In genomic region chr11:4607782-4608666, GRCh38 we compare ENCODE assay signal across 8 cellular contexts. TPM values are rescaled to one million over a fixed set of nuclear protein-coding genes. Genes with fewer than 3 reads are reported as not detected.
DNase-seq lines count a peak whose midpoint lies in the region; ATAC-seq and TF ChIP-seq lines count a peak whose summit lies in the region.

A gene with protein sequence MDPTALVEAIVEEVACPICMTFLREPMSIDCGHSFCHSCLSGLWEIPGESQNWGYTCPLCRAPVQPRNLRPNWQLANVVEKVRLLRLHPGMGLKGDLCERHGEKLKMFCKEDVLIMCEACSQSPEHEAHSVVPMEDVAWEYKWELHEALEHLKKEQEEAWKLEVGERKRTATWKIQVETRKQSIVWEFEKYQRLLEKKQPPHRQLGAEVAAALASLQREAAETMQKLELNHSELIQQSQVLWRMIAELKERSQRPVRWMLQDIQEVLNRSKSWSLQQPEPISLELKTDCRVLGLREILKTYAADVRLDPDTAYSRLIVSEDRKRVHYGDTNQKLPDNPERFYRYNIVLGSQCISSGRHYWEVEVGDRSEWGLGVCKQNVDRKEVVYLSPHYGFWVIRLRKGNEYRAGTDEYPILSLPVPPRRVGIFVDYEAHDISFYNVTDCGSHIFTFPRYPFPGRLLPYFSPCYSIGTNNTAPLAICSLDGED (minus strand): TSS chr11:4608231. CDS start chr11:4605504, 2,727 bp downstream.

- H3K4me1 ChIP-seq in HUES64 (ENCODE audit: insufficient read depth, low read length) (peaks cover 5% of the 10 kb centered on the region; the same call in 1 of the 2 replicates), PC-3 (ENCODE audit: insufficient read depth, low read length) (peaks cover 15% of the 10 kb centered on the region), esophagus (ENCODE audit: control insufficient read depth in 2 of 2, insufficient read depth in 2 of 2, low read length in 1 of 2) (no peaks in the 10 kb centered on the region), muscle layer of duodenum (ENCODE audit: control insufficient read depth in 1 of 2, insufficient read depth in 2 of 2, low read length in 2 of 2) (peaks cover 4 to 9% of the 10 kb centered on the region in 2 donors)

- no peaks in the 10 kb centered on the region for H3K9me3 ChIP-seq in HUES64 (ENCODE audit: insufficient read depth, low read depth, low read length)
- no peaks in the 10 kb centered on the region for H3K9me3 ChIP-seq in PC-3 (ENCODE audit: low read length)
- H3K9me3 ChIP-seq in esophagus (ENCODE audit: control insufficient read depth in 2 of 2, insufficient read depth in 1 of 2, low read depth in 1 of 2, low read length in 1 of 2) = no peaks in the 10 kb centered on the region
- no peaks in the 10 kb centered on the region for H3K9me3 ChIP-seq in muscle layer of duodenum (ENCODE audit: control insufficient read depth in 1 of 2, low read length in 2 of 2)

- WGBS in HUES64 = 5% methylated on average over 43 of the region's 43 CpGs
- WGBS in esophagus, 2 donors = 4% methylated on average over 43 of the region's 43 CpGs

- H3K27me3 Mint-ChIP-seq in Calu3 (ENCODE audit: unreplicated experiment) = no peaks in the 10 kb centered on the region

- H3K9me3 Mint-ChIP-seq in Calu3 (ENCODE audit: low read depth, unreplicated experiment) = no peaks in the 10 kb centered on the region

- peak within 1 kb of the TSS; percentile 90 for H3K4me3 ChIP-seq in HUES64 (ENCODE audit: low read length)
- peak within 1 kb of the TSS; percentile 75 for H3K4me3 ChIP-seq in PC-3 (ENCODE audit: low read length)
- peak within 1 kb of the TSS; percentile 83 to 88 for H3K4me3 ChIP-seq in esophagus (ENCODE audit: low read depth in 1 of 2, low read length in 2 of 2)
- H3K4me3 ChIP-seq in muscle layer of duodenum (ENCODE audit: low read depth in 1 of 2, low read length in 2 of 2) = peak within 1 kb of the TSS; percentile 74 to 83

- peak within 1 kb of the TSS; percentile 86 for H3K9ac ChIP-seq in HUES64 (ENCODE audit: low read depth, low read length)
- peak within 1 kb of the TSS; percentile 75 for H3K9ac ChIP-seq in PC-3 (ENCODE audit: low read length)

- DNase-seq in Calu3 (peak; percentile 96), PC-3 (peak; percentile 94)
- peak; percentile 94 to 95 for DNase-seq in activated T-cell treated with anti-CD3 and anti-CD28 coated beads, Interleukin-2, amount 50 U/mL, for 48 hours
- peak; percentile 88 to 91 for DNase-seq in stimulated activated CD8-positive, alpha-beta memory T cell treated with anti-CD3 and anti-CD28 coated beads, Interleukin-7, amount 100 ng/mL, for 4 hours (ENCODE audit: low read depth in 2 of 2)

- H3K9me2 ChIP-seq in PC-3 (replicated peaks; ENCODE audit: low read length) = no peaks in the 10 kb centered on the region

- ATAC-seq in GM21447 (IDR thresholded peaks at IDR 0.05; ENCODE audit: unreplicated experiment) = peak; percentile 100
- peak; percentile 99 for ATAC-seq in PC-3

- H3K36me3 Mint-ChIP-seq in Calu3 (ENCODE audit: insufficient read depth, unreplicated experiment) = peaks cover 19% of the 10 kb centered on the region

- BruUV-seq in Calu3 (replicated peaks; lab: Mats Ljungman, UMichigan) = TSS peak; percentile 75
- TSS peak; percentile 68 for BruUV-seq in PC-3 (replicated peaks; lab: Mats Ljungman, UMichigan)

- intact Hi-C loops in Calu3 (cut with micrococcal nuclease; ENCODE audit: unreplicated experiment) = loop anchor here (5.0 kb wide), 2 partner anchors 116 to 421 kb away; no protein-coding TSS in a partner anchor
- intact Hi-C loops in PC-3 (cut with micrococcal nuclease) = no loop called here

- H3K4me1 Mint-ChIP-seq in Calu3 (ENCODE audit: low read depth, unreplicated experiment) = peaks cover 26% of the 10 kb centered on the region

- peaks cover 3% of the 10 kb centered on the region; the same call in 1 of the 2 replicates for H3K27me3 ChIP-seq in HUES64 (ENCODE audit: insufficient read depth, low read length)
- H3K27me3 ChIP-seq in PC-3 (ENCODE audit: low read length) = no peaks in the 10 kb centered on the region
- no peaks in the 10 kb centered on the region for H3K27me3 ChIP-seq in esophagus (ENCODE audit: control insufficient read depth in 1 of 2, insufficient read depth in 2 of 2, low read length in 2 of 2)
- no peaks in the 10 kb centered on the region for H3K27me3 ChIP-seq in muscle layer of duodenum (ENCODE audit: low read depth, low read length)

- peak within 1 kb of the TSS; percentile 81 for H3K4me2 ChIP-seq in PC-3 (ENCODE audit: low read length)

- H3F3A ChIP-seq in PC-3 (ENCODE audit: low read length, unreplicated experiment) = no peaks in the 10 kb centered on the region

- CTCF ChIA-PET in Calu3 (lab: Charles Lee) = interaction anchor here (0.6 to 0.7 kb wide), 2 partner anchors 37 to 426 kb away, joined by 3 read pairs; no protein-coding TSS in a partner anchor
- CTCF ChIA-PET in PC-3 (lab: Charles Lee) = no interaction called here

- POLR2A ChIA-PET in PC-3 (lab: Charles Lee; ENCODE audit: unreplicated experiment) = no interaction called here

- peak within 1 kb of the TSS; percentile 69 for H3K27ac Mint-ChIP-seq in Calu3 (ENCODE audit: unreplicated experiment)

- TF ChIP-seq CTCF in Calu3 (IDR thresholded peaks at IDR 0.05; ENCODE audit: unreplicated experiment) (no peak), PC-3 (conservative IDR thresholded peaks at IDR 0.05; ENCODE audit: low read depth, low read length) (no peak)

- H3K36me3 ChIP-seq in HUES64 (ENCODE audit: insufficient read depth, low read length) (no peaks in the 10 kb centered on the region; the same call in 1 of the 2 replicates), PC-3 (ENCODE audit: low read depth, low read length) (no peaks in the 10 kb centered on the region), esophagus (ENCODE audit: control insufficient read depth in 2 of 2, insufficient read depth in 2 of 2, low read length in 1 of 2) (peaks cover 4 to 7% of the 10 kb centered on the region in 2 donors), muscle layer of duodenum (ENCODE audit: control insufficient read depth in 1 of 2, insufficient read depth in 2 of 2, low read length in 2 of 2) (peaks cover 19% of the 10 kb centered on the region in 2 donors)

- H3K79me2 ChIP-seq in PC-3 (ENCODE audit: low read length) = no peaks in the 10 kb centered on the region

- H2AFZ ChIP-seq in PC-3 (ENCODE audit: low read length) = peak within 1 kb of the TSS; percentile 99

- peak within 1 kb of the TSS; percentile 88 for H3K4me3 Mint-ChIP-seq in Calu3 (ENCODE audit: low read depth, unreplicated experiment)

- peak within 1 kb of the TSS; percentile 92; the same call in 1 of the 2 replicates for H3K27ac ChIP-seq in HUES64 (ENCODE audit: low read depth, low read length)
- H3K27ac ChIP-seq in PC-3 (ENCODE audit: low read length) = peak within 1 kb of the TSS; percentile 35
- H3K27ac ChIP-seq in esophagus (ENCODE audit: low read depth in 2 of 2, low read length in 1 of 2) = peak within 1 kb of the TSS; percentile 89
- H3K27ac ChIP-seq in muscle layer of duodenum (ENCODE audit: low read length) = peak within 1 kb of the TSS; percentile 79

- H4K20me1 ChIP-seq in PC-3 (ENCODE audit: low read length) = no peaks in the 10 kb centered on the region

RNA-seq across cellular contexts. Expression of the gene that starts here (rescaled TPM):
- total RNA-seq in Calu3 (2022) = 12.7 and 14.5 TPM in 2 replicates
- 4.9 TPM for polyA plus RNA-seq in HUES64 (2013, experiment 1 of 2)
- 5.6 TPM for polyA plus RNA-seq in HUES64 (2013, experiment 2 of 2)
- 6.1 and 6.9 TPM in 2 replicates for total RNA-seq in PC-3 (2014; rRNA removed)
- polyA plus RNA-seq in esophagus = 1 to 10 TPM; 3.0 to 3.7 TPM

Comparison
In these comparisons a context has a peak if more than half of its experiments do, and no peak if none do; other contexts are left out.
1. Peak in every context shown above with its lines: DNase-seq, ATAC-seq, H3K4me3 ChIP-seq and H3K27ac ChIP-seq.
2. H3K27ac ChIP-seq: peak in every context shown above with its lines; median percentile 92 in HUES64; 89 in esophagus; 79 in muscle layer of duodenum; 35 in PC-3.